ENCODE assay signal across 11 cellular contexts in genomic region chr19:8366961-8367326, GRCh38. TPM values are rescaled to one million over a fixed set of nuclear protein-coding genes. Genes with fewer than 3 reads are reported as not detected.
DNase-seq lines count a peak whose midpoint lies in the region; ATAC-seq, FAIRE-seq and TF ChIP-seq lines count a peak whose summit lies in the region.
"Had no signal": no experiment of that assay in that cellular context is flagged by ENCODE, and none has a peak within 500 bp of the region (broad histone marks: within the 10 kb centered on the region; RNA-seq: fewer than 3 reads in every experiment).

No MANE protein-coding gene starts in this region.

- no peak overlapping the region for H2AK5ac ChIP-seq in H1 (ENCODE audit: low read depth, low read length)

- peaks cover 0 to 15% (median 8%) of the 10 kb centered on the region in 4 experiments; a peak in 6 of 7 replicates for H3K4me1 ChIP-seq in H1 (replicated peaks in 1 of 4; ENCODE audit: control insufficient read depth in 3 of 4, insufficient read depth in 4 of 4, low read length in 3 of 4)
- peaks cover 0 to 6% of the 10 kb centered on the region in 2 donors for H3K4me1 ChIP-seq in uterus

- H3K4me3 Mint-ChIP-seq in mesothelial cell of epicardium = no peak overlapping the region
- no peak overlapping the region for H3K4me3 Mint-ChIP-seq in T-helper 2 cell treated with Interferon-gamma antibody and Interleukin-4, amounts not matched to agents 5 μg/mL and 100 μg/mL, for 36 hours
- H3K4me3 Mint-ChIP-seq in activated T-cell treated with anti-CD3 and anti-CD28 coated beads, Interleukin-2, amount 50 U/mL, for 72 hours = no peak overlapping the region

- peaks cover 2% of the 10 kb centered on the region for H3K36me3 Mint-ChIP-seq in mesothelial cell of epicardium
- no peaks in the 10 kb centered on the region for H3K36me3 Mint-ChIP-seq in T-helper 2 cell treated with Interferon-gamma antibody and Interleukin-4, amounts not matched to agents 5 μg/mL and 100 μg/mL, for 36 hours (ENCODE audit: low read depth)
- H3K36me3 Mint-ChIP-seq in activated T-cell treated with anti-CD3 and anti-CD28 coated beads, Interleukin-2, amount 50 U/mL, for 72 hours (ENCODE audit: insufficient read depth in 2 of 2) = peaks cover 1 to 2% of the 10 kb centered on the region in 2 donors

- H3K18ac ChIP-seq in H1 (ENCODE audit: extremely low read depth, low read length) = peak overlapping the region; percentile 83

- H4K8ac ChIP-seq in H1 (ENCODE audit: extremely low read depth, insufficient read depth, low read length) = peak overlapping the region; percentile 73

- CTCF ChIA-PET in H1 (lab: Charles Lee; ENCODE audit: partially characterized antibody) = interaction anchor here (0.6 to 6.0 kb wide), 6 partner anchors 13 to 97 kb away, joined by 3 to 57 read pairs (median 4); no protein-coding TSS in a partner anchor

- no peak for TF ChIP-seq RAD21 in H1 (IDR thresholded peaks at IDR 0.05 in 1 of 2, conservative IDR thresholded peaks at IDR 0.05 in 1 of 2; ENCODE audit: low read depth in 2 of 2, low read length in 2 of 2)

- H3K4me1 Mint-ChIP-seq in mesothelial cell of epicardium = peaks cover 30% of the 10 kb centered on the region
- H3K4me1 Mint-ChIP-seq in T-helper 2 cell treated with Interferon-gamma antibody and Interleukin-4, amounts not matched to agents 5 μg/mL and 100 μg/mL, for 36 hours (ENCODE audit: low read depth) = peaks cover 16% of the 10 kb centered on the region
- H3K4me1 Mint-ChIP-seq in activated T-cell treated with anti-CD3 and anti-CD28 coated beads, Interleukin-2, amount 50 U/mL, for 72 hours (ENCODE audit: low read depth) = peaks cover 29% of the 10 kb centered on the region

- no peak overlapping the region for H3K27ac ChIP-seq in H1 (ENCODE audit: low read depth, low read length)
- peak overlapping the region; percentile 10 to 72 for H3K27ac ChIP-seq in uterus

- TF ChIP-seq POLR2A in H1 (IDR thresholded peaks at IDR 0.05; ENCODE audit: control extremely low read depth in 1 of 2, low read depth in 2 of 2, low read length in 2 of 2) (no peak), uterus (IDR thresholded peaks at IDR 0.05) (no peak)

- H3K56ac ChIP-seq in H1 (replicated peaks; ENCODE audit: insufficient read length, low read depth, low read length) = no peak overlapping the region

- peak overlapping the region; percentile 18 for H2BK120ac ChIP-seq in H1 (replicated peaks; ENCODE audit: low read depth, low read length)

- DNase-seq in DMS53 (lab: John Stamatoyannopoulos, UW) = peak; percentile 9
- no peak for DNase-seq in DMS53 treated with DMSO at 0.1 percent for 48 hours (lab: John Stamatoyannopoulos, UW; ENCODE audit: unreplicated experiment)
- DNase-seq in H1 (ENCODE audit: low read depth in 1 of 2, low spot score in 2 of 2) = no peak
- DNase-seq in mesothelial cell of epicardium (ENCODE audit: low spot score in 2 of 2, unreplicated experiment in 2 of 2) = peak in 1 of 2 experiments; percentile 23
- DNase-seq in uterus = peak; percentile 59 to 74
- DNase-seq in T-helper 2 cell treated with Interferon-gamma antibody and Interleukin-4, amounts not matched to agents 5 μg/mL and 100 μg/mL, for 36 hours (ENCODE audit: low spot score) = no peak
- no peak for DNase-seq in activated T-cell treated with anti-CD3 and anti-CD28 coated beads, Interleukin-2, amount 50 U/mL, for 72 hours
- DNase-seq: activated T-cell treated with anti-CD3 and anti-CD28 coated beads, Interleukin-2, amount 50 U/mL, for 48 hours had no signal

- H2AFZ ChIP-seq in H1 (ENCODE audit: low read length) = no peak overlapping the region

- H3K79me1 ChIP-seq in H1 (ENCODE audit: low read depth, low read length) = no peaks in the 10 kb centered on the region; the same call in 1 of the 2 replicates

- H3K9ac ChIP-seq in H1 (replicated peaks in 1 of 4; ENCODE audit: extremely low read depth in 1 of 4, low read depth in 3 of 4, low read length in 3 of 4) = no peak overlapping the region

- FAIRE-seq in H1 (lab: Jason Lieb, UNC) = no peak

- H3K27ac Mint-ChIP-seq in mesothelial cell of epicardium = peak overlapping the region; percentile 76
- no peak overlapping the region for H3K27ac Mint-ChIP-seq in T-helper 2 cell treated with Interferon-gamma antibody and Interleukin-4, amounts not matched to agents 5 μg/mL and 100 μg/mL, for 36 hours
- no peak overlapping the region for H3K27ac Mint-ChIP-seq in activated T-cell treated with anti-CD3 and anti-CD28 coated beads, Interleukin-2, amount 50 U/mL, for 72 hours

- POLR2A ChIA-PET in H1 (lab: Charles Lee; ENCODE audit: partially characterized antibody) = interaction anchor here (0.7 to 9.2 kb wide), 11 partner anchors 9 to 147 kb away, joined by 3 to 71 read pairs (median 4); partner anchors contain the start of genes HNRNPM, KANK3, RAB11B and ZNF414

- H2BK15ac ChIP-seq in H1 (ENCODE audit: low read length) = peak overlapping the region; percentile 83; the same call in 1 of the 2 replicates

- H3K23me2 ChIP-seq in H1 (ENCODE audit: low read depth, low read length) = peaks cover 18% of the 10 kb centered on the region; the same call in 1 of the 2 replicates

- no peak for TF ChIP-seq CTCF in H1 (IDR thresholded peaks at IDR 0.05; ENCODE audit: control extremely low read depth in 1 of 3, insufficient read depth in 1 of 3, low read depth in 1 of 3, low read length in 3 of 3)
- TF ChIP-seq CTCF in mesothelial cell of epicardium (IDR thresholded peaks at IDR 0.05; ENCODE audit: unreplicated experiment) = no peak
- no peak for TF ChIP-seq CTCF in uterus (IDR thresholded peaks at IDR 0.05)

- intact Hi-C loops in uterus (cut with DNase I; ENCODE audit: low total_unique reads) = no loop called here

- H3K4ac ChIP-seq in H1 (replicated peaks; ENCODE audit: insufficient read length, low read depth, low read length) = peak overlapping the region; percentile 91

- H3K23ac ChIP-seq in H1 (ENCODE audit: insufficient read length) = no peak overlapping the region

- H3K36me3 ChIP-seq in H1 (ENCODE audit: control insufficient read depth in 2 of 4, insufficient read depth in 4 of 4, low read length in 3 of 4) = no peaks in the 10 kb centered on the region
- H3K36me3 ChIP-seq in uterus = no peaks in the 10 kb centered on the region

- no peak overlapping the region for H4K5ac ChIP-seq in H1 (ENCODE audit: insufficient read length, low read depth, low read length)

- H3K27me3 Mint-ChIP-seq in mesothelial cell of epicardium (ENCODE audit: low read depth) = peaks cover 47% of the 10 kb centered on the region
- peaks cover 23% of the 10 kb centered on the region for H3K27me3 Mint-ChIP-seq in T-helper 2 cell treated with Interferon-gamma antibody and Interleukin-4, amounts not matched to agents 5 μg/mL and 100 μg/mL, for 36 hours (ENCODE audit: low read depth)
- H3K27me3 Mint-ChIP-seq in activated T-cell treated with anti-CD3 and anti-CD28 coated beads, Interleukin-2, amount 50 U/mL, for 72 hours (ENCODE audit: low read depth) = peaks cover 52% of the 10 kb centered on the region

- H3K79me2 ChIP-seq in H1 (ENCODE audit: control insufficient read depth in 1 of 2, insufficient read depth in 2 of 2, low read length in 2 of 2) = no peaks in the 10 kb centered on the region

- H3K9me3 Mint-ChIP-seq in mesothelial cell of epicardium = no peaks in the 10 kb centered on the region
- H3K9me3 Mint-ChIP-seq in T-helper 2 cell treated with Interferon-gamma antibody and Interleukin-4, amounts not matched to agents 5 μg/mL and 100 μg/mL, for 36 hours = no peaks in the 10 kb centered on the region
- no peaks in the 10 kb centered on the region for H3K9me3 Mint-ChIP-seq in activated T-cell treated with anti-CD3 and anti-CD28 coated beads, Interleukin-2, amount 50 U/mL, for 72 hours

- WGBS in H1 (ENCODE audit: extremely low coverage in 1 of 2, insufficient coverage in 1 of 2, insufficient read length in 1 of 2, insufficient replicate concordance in 2 of 2, low coverage in 1 of 2, low lambda C conversion rate in 2 of 2, missing lambda C conversion rate in 1 of 2), 2 experiments = 82% methylated on average over 12 of the region's 13 CpGs; no CpG with 5 or more reads in 1 of the 2 experiments

- H3K14ac ChIP-seq in H1 (ENCODE audit: insufficient read length) = no peak overlapping the region

- peak overlapping the region; percentile 38 to 54; a peak in 2 of 4 replicates for H3K4me2 ChIP-seq in H1 (ENCODE audit: insufficient read depth in 1 of 2, low read depth in 2 of 2, low read length in 2 of 2)

- no peak overlapping the region for H2BK20ac ChIP-seq in H1 (ENCODE audit: low read length)

- H2BK12ac ChIP-seq in H1 (ENCODE audit: low read depth, low read length) = peak overlapping the region; percentile 53; the same call in 1 of the 2 replicates

- peaks cover 0 to 24% (median 17%) of the 10 kb centered on the region in 4 experiments; a peak in 6 of 7 replicates for H3K27me3 ChIP-seq in H1 (replicated peaks in 1 of 4; ENCODE audit: control insufficient read depth in 3 of 4, extremely low read depth in 1 of 4, insufficient read depth in 3 of 4, low read length in 3 of 4)
- H3K27me3 ChIP-seq in uterus = no peaks in the 10 kb centered on the region
- H3K27me3 ChIP-seq: tibial artery had no signal

- H4K91ac ChIP-seq in H1 (replicated peaks; ENCODE audit: insufficient read length, low read length) = peak overlapping the region; percentile 82

- peak overlapping the region; percentile 83; the same call in 1 of the 2 replicates for H2BK5ac ChIP-seq in H1 (ENCODE audit: low read depth, low read length)

- H3K4me3 ChIP-seq in H1 (ENCODE audit: extremely low read depth in 1 of 4, insufficient read depth in 2 of 4, low read depth in 3 of 4, low read length in 4 of 4) = peak overlapping the region in 3 of 4 experiments; percentile 20 to 42 (median 26); a peak in 4 of 8 replicates
- H3K4me3 ChIP-seq in uterus = peak overlapping the region; percentile 0 to 8

- ATAC-seq in HG03196 (IDR thresholded peaks at IDR 0.05; ENCODE audit: unreplicated experiment) = no peak
- ATAC-seq in activated T-cell treated with anti-CD3 and anti-CD28 coated beads, Interleukin-2, amount 50 U/mL, for 72 hours (replicated peaks in 1 of 2) = no peak

- H3K9me3 ChIP-seq in H1 (ENCODE audit: insufficient read depth in 2 of 2, low read depth in 1 of 2, low read length in 1 of 2) (no peaks in the 10 kb centered on the region), uterus (no peaks in the 10 kb centered on the region)
- H3K9me3 ChIP-seq: tibial artery had no signal

- H4K20me1 ChIP-seq in H1 (replicated peaks in 1 of 2; ENCODE audit: control insufficient read depth in 1 of 2, insufficient read depth in 2 of 2, low read length in 2 of 2) = no peaks in the 10 kb centered on the region

- TF ChIP-seq EP300 in H1 (IDR thresholded peaks at IDR 0.05; ENCODE audit: borderline replicate concordance in 1 of 2, low read depth in 2 of 2, low read length in 2 of 2) = no peak

RNA-seq across cellular contexts. Expression of gene ANGPTL4, which starts 3.0 kb away (rescaled TPM):
- 1.8 and 2.3 TPM in 2 replicates for total RNA-seq in H1 (2021; fragmentation: NEBNext Ultra II Directional; extraction: Animal tissue kit (Norgen Biotek cat#: 25700))
- 5.1 and 6.5 TPM in 2 replicates for polyA plus RNA-seq in H1 (2011; rRNA removed)
- polyA plus RNA-seq in H1 (2011; cell fraction: cytosol; rRNA removed) = 3.7 TPM
- 6.2 TPM for polyA plus RNA-seq in H1 (2011; cell fraction: nucleus; rRNA removed)
- polyA plus RNA-seq in H1 (2012, experiment 1 of 2) = 2.0 to 4.6 TPM (median 3.8 TPM) in 4 replicates
- 3.5 TPM for polyA plus RNA-seq in H1 (2012, experiment 2 of 2)
- polyA plus RNA-seq in H1 (2013, experiment 1 of 2) = 2.8 TPM
- polyA plus RNA-seq in H1 (2013, experiment 2 of 2) = 2.3 TPM
- polyA minus RNA-seq in H1 (2011; rRNA and poly(A)+ RNA removed) = 0.69 and 1.4 TPM in 2 replicates
- 1.5 TPM for polyA minus RNA-seq in H1 (2011; cell fraction: cytosol; rRNA and poly(A)+ RNA removed)
- 6.7 TPM for polyA minus RNA-seq in H1 (2011; cell fraction: nucleus; rRNA and poly(A)+ RNA removed)
- total RNA-seq in mesothelial cell of epicardium (2.0 to 3.7 TPM (median 3.5 TPM) in 3 replicates), uterus (10 to 100 TPM in 3 of 4 donors, under 1 TPM in 1; 0.76 to 21.2 (median 13.5) TPM)
- total RNA-seq in activated T-cell treated with anti-CD3 and anti-CD28 coated beads, Interleukin-2, amount 50 U/mL, for 72 hours = 1 to 10 TPM in 1 of 2 donors, under 1 TPM in 1; 0.89 to 5.0 TPM
- total RNA-seq: A172 had no signal

RNA-seq across cellular contexts. Expression of gene RAB11B, which starts 23.2 kb away (rescaled TPM):
- 85.8 and 90.2 TPM in 2 replicates for total RNA-seq in H1 (2021; fragmentation: NEBNext Ultra II Directional; extraction: Animal tissue kit (Norgen Biotek cat#: 25700))
- polyA plus RNA-seq in H1 (2011; rRNA removed) = 50.2 and 87.6 TPM in 2 replicates
- polyA plus RNA-seq in H1 (2011; cell fraction: cytosol; rRNA removed) = 66.3 TPM
- 142 TPM for polyA plus RNA-seq in H1 (2011; cell fraction: nucleus; rRNA removed)
- polyA plus RNA-seq in H1 (2012, experiment 1 of 2) = 99.9 to 136 TPM (median 123 TPM) in 4 replicates
- polyA plus RNA-seq in H1 (2012, experiment 2 of 2) = 83.6 TPM
- 70.9 TPM for polyA plus RNA-seq in H1 (2013, experiment 1 of 2)
- 71.1 TPM for polyA plus RNA-seq in H1 (2013, experiment 2 of 2)
- 34.8 and 71.2 TPM in 2 replicates for polyA minus RNA-seq in H1 (2011; rRNA and poly(A)+ RNA removed)
- polyA minus RNA-seq in H1 (2011; cell fraction: cytosol; rRNA and poly(A)+ RNA removed) = 68.0 TPM
- polyA minus RNA-seq in H1 (2011; cell fraction: nucleus; rRNA and poly(A)+ RNA removed) = 56.6 TPM
- total RNA-seq in mesothelial cell of epicardium = 150 to 151 TPM (median 150 TPM) in 3 replicates
- total RNA-seq in uterus = 10 to 100 TPM; 17.4 to 95.8 (median 60.1) TPM
- total RNA-seq in activated T-cell treated with anti-CD3 and anti-CD28 coated beads, Interleukin-2, amount 50 U/mL, for 72 hours = 10 to 100 TPM; 68.8 to 69.2 TPM

RNA-seq across cellular contexts. Expression of gene KANK3, which starts 23.9 kb away (rescaled TPM):
- 2.3 and 2.5 TPM in 2 replicates for total RNA-seq in H1 (2021; fragmentation: NEBNext Ultra II Directional; extraction: Animal tissue kit (Norgen Biotek cat#: 25700))
- 4.2 and 5.7 TPM in 2 replicates for polyA plus RNA-seq in H1 (2011; rRNA removed)
- polyA plus RNA-seq in H1 (2011; cell fraction: cytosol; rRNA removed) = 5.0 TPM
- polyA plus RNA-seq in H1 (2011; cell fraction: nucleus; rRNA removed) = 12.0 TPM
- polyA plus RNA-seq in H1 (2012, experiment 1 of 2) = 0.87 to 3.6 TPM (median 2.5 TPM) in 4 replicates
- 2.3 TPM for polyA plus RNA-seq in H1 (2012, experiment 2 of 2)
- polyA plus RNA-seq in H1 (2013, experiment 1 of 2) = 2.8 TPM
- 2.4 TPM for polyA plus RNA-seq in H1 (2013, experiment 2 of 2)
- 1.3 and 1.8 TPM in 2 replicates for polyA minus RNA-seq in H1 (2011; rRNA and poly(A)+ RNA removed)
- 1.8 TPM for polyA minus RNA-seq in H1 (2011; cell fraction: cytosol; rRNA and poly(A)+ RNA removed)
- 5.1 TPM for polyA minus RNA-seq in H1 (2011; cell fraction: nucleus; rRNA and poly(A)+ RNA removed)
- 1.8 to 2.3 TPM (median 2.1 TPM) in 3 replicates for total RNA-seq in mesothelial cell of epicardium
- total RNA-seq in uterus = 10 to 100 TPM in 3 of 4 donors, 1 to 10 TPM in 1; 4.1 to 36.6 (median 24.8) TPM
- total RNA-seq in activated T-cell treated with anti-CD3 and anti-CD28 coated beads, Interleukin-2, amount 50 U/mL, for 72 hours = 1 to 10 TPM in 1 of 2 donors, under 1 TPM in 1; 0.99 to 1.6 TPM

RNA-seq across cellular contexts. Expression of gene RPS28, which starts 45.6 kb away (rescaled TPM):
- 1,699 and 1,856 TPM in 2 replicates for total RNA-seq in H1 (2021; fragmentation: NEBNext Ultra II Directional; extraction: Animal tissue kit (Norgen Biotek cat#: 25700))
- 1,241 and 1,463 TPM in 2 replicates for polyA plus RNA-seq in H1 (2011; rRNA removed)
- 911 TPM for polyA plus RNA-seq in H1 (2011; cell fraction: cytosol; rRNA removed)
- polyA plus RNA-seq in H1 (2011; cell fraction: nucleus; rRNA removed) = 1,496 TPM
- 1,932 to 3,464 TPM (median 2,952 TPM) in 4 replicates for polyA plus RNA-seq in H1 (2012, experiment 1 of 2)
- polyA plus RNA-seq in H1 (2012, experiment 2 of 2) = 2,064 TPM
- 2,031 TPM for polyA plus RNA-seq in H1 (2013, experiment 1 of 2)
- polyA plus RNA-seq in H1 (2013, experiment 2 of 2) = 2,005 TPM
- 138 and 228 TPM in 2 replicates for polyA minus RNA-seq in H1 (2011; rRNA and poly(A)+ RNA removed)
- polyA minus RNA-seq in H1 (2011; cell fraction: cytosol; rRNA and poly(A)+ RNA removed) = 374 TPM
- 152 TPM for polyA minus RNA-seq in H1 (2011; cell fraction: nucleus; rRNA and poly(A)+ RNA removed)
- 1,343 to 1,395 TPM (median 1,352 TPM) in 3 replicates for total RNA-seq in mesothelial cell of epicardium
- 1,000 to 10,000 TPM in 1 of 4 donors, 100 to 1,000 TPM in 2, 10 to 100 TPM in 1; 44.1 to 1,410 (median 360) TPM for total RNA-seq in uterus
- 1,000 to 10,000 TPM; 2,463 to 2,605 TPM for total RNA-seq in activated T-cell treated with anti-CD3 and anti-CD28 coated beads, Interleukin-2, amount 50 U/mL, for 72 hours

RNA-seq across cellular contexts. Expression of gene NDUFA7, which starts 45.8 kb away (rescaled TPM):
- total RNA-seq in H1 (2021; fragmentation: NEBNext Ultra II Directional; extraction: Animal tissue kit (Norgen Biotek cat#: 25700)) = 51.6 and 54.4 TPM in 2 replicates
- 285 and 286 TPM in 2 replicates for polyA plus RNA-seq in H1 (2011; rRNA removed)
- 150 TPM for polyA plus RNA-seq in H1 (2011; cell fraction: cytosol; rRNA removed)
- polyA plus RNA-seq in H1 (2011; cell fraction: nucleus; rRNA removed) = 125 TPM
- polyA plus RNA-seq in H1 (2012, experiment 1 of 2) = 45.6 to 157 TPM (median 126 TPM) in 4 replicates
- 286 TPM for polyA plus RNA-seq in H1 (2012, experiment 2 of 2)
- 226 TPM for polyA plus RNA-seq in H1 (2013, experiment 1 of 2)
- polyA plus RNA-seq in H1 (2013, experiment 2 of 2) = 203 TPM
- 35.2 and 49.9 TPM in 2 replicates for polyA minus RNA-seq in H1 (2011; rRNA and poly(A)+ RNA removed)
- 66.9 TPM for polyA minus RNA-seq in H1 (2011; cell fraction: cytosol; rRNA and poly(A)+ RNA removed)
- 41.1 TPM for polyA minus RNA-seq in H1 (2011; cell fraction: nucleus; rRNA and poly(A)+ RNA removed)
- total RNA-seq in mesothelial cell of epicardium (35.4 to 43.1 TPM (median 40.3 TPM) in 3 replicates), uterus (10 to 100 TPM in 1 of 4 donors, 1 to 10 TPM in 2, not detected in 1; 6.9 to 25.9 (median 8.8) TPM)
- 10 to 100 TPM; 59.4 to 62.5 TPM for total RNA-seq in activated T-cell treated with anti-CD3 and anti-CD28 coated beads, Interleukin-2, amount 50 U/mL, for 72 hours

Comparison
In these comparisons a context has a peak if more than half of its experiments do, and no peak if none do; other contexts are left out.
1. DNase-seq: peak in DMS53 (single experiment) and uterus (2 of 2); none in DMS53 treated with DMSO at 0.1 percent for 48 hours (single experiment), H1 (0 of 2), T-helper 2 cell treated with Interferon-gamma antibody and Interleukin-4, amounts not matched to agents 5 μg/mL and 100 μg/mL, for 36 hours (single experiment) and activated T-cell treated with anti-CD3 and anti-CD28 coated beads, Interleukin-2, amount 50 U/mL, for 72 hours (0 of 2).